Comparison of ENCODE assay signal across 2 cellular contexts in the genomic region with DNA sequence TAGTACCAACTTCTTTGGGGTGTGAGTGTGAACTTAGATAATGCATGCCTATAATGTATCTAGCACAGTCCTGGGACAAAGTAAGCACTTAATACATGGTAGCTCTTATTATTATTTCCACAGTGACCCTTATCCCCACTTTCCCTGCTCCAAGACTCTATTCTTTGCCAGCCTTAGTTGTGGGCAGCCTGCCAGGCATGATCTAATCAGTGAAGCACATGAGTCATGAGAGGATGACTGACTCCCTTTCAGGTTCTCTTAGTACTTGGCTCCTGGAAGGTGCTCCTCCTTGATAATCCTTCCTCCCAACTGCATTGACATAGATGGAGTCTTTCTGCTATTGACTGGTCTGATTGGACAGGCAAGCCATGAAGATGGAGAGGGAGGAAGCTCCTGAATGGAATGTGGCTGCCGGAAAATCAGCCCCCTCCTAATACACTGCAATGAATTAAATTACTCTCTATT.
TF ChIP-seq lines count a peak whose summit lies in the region.

No MANE protein-coding gene starts in this region.

TF ChIP-seq in IMR-90, 13 proteins besides CTCF, POLR2A, EP300 and RAD21:
- no peak for TF ChIP-seq RFX5 (IDR thresholded peaks at IDR 0.05; ENCODE audit: low read depth, low read length)
- peak; percentile 63 for TF ChIP-seq FOS (IDR thresholded peaks at IDR 0.05; ENCODE audit: low read depth, low read length)
- TF ChIP-seq, protein P1, sequence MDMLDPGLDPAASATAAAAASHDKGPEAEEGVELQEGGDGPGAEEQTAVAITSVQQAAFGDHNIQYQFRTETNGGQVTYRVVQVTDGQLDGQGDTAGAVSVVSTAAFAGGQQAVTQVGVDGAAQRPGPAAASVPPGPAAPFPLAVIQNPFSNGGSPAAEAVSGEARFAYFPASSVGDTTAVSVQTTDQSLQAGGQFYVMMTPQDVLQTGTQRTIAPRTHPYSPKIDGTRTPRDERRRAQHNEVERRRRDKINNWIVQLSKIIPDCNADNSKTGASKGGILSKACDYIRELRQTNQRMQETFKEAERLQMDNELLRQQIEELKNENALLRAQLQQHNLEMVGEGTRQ (IDR thresholded peaks at IDR 0.05; ENCODE audit: low read depth, low read length), result no peak

TF ChIP-seq in GM12878, 131 proteins besides CTCF, POLR2A, EP300 and RAD21:
- TF ChIP-seq, protein P2, sequence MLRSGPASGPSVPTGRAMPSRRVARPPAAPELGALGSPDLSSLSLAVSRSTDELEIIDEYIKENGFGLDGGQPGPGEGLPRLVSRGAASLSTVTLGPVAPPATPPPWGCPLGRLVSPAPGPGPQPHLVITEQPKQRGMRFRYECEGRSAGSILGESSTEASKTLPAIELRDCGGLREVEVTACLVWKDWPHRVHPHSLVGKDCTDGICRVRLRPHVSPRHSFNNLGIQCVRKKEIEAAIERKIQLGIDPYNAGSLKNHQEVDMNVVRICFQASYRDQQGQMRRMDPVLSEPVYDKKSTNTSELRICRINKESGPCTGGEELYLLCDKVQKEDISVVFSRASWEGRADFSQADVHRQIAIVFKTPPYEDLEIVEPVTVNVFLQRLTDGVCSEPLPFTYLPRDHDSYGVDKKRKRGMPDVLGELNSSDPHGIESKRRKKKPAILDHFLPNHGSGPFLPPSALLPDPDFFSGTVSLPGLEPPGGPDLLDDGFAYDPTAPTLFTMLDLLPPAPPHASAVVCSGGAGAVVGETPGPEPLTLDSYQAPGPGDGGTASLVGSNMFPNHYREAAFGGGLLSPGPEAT (IDR thresholded peaks at IDR 0.05; ENCODE audit: low read depth), result no peak
- no peak for TF ChIP-seq IKZF1 (conservative IDR thresholded peaks at IDR 0.05)
- TF ChIP-seq, protein P3, sequence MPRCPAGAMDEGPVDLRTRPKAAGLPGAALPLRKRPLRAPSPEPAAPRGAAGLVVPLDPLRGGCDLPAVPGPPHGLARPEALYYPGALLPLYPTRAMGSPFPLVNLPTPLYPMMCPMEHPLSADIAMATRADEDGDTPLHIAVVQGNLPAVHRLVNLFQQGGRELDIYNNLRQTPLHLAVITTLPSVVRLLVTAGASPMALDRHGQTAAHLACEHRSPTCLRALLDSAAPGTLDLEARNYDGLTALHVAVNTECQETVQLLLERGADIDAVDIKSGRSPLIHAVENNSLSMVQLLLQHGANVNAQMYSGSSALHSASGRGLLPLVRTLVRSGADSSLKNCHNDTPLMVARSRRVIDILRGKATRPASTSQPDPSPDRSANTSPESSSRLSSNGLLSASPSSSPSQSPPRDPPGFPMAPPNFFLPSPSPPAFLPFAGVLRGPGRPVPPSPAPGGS (IDR thresholded peaks at IDR 0.05; ENCODE audit: borderline replicate concordance, insufficient read depth, low read depth, low read length, poor library complexity, severe bottlenecking), result no peak
- TF ChIP-seq, protein P4, sequence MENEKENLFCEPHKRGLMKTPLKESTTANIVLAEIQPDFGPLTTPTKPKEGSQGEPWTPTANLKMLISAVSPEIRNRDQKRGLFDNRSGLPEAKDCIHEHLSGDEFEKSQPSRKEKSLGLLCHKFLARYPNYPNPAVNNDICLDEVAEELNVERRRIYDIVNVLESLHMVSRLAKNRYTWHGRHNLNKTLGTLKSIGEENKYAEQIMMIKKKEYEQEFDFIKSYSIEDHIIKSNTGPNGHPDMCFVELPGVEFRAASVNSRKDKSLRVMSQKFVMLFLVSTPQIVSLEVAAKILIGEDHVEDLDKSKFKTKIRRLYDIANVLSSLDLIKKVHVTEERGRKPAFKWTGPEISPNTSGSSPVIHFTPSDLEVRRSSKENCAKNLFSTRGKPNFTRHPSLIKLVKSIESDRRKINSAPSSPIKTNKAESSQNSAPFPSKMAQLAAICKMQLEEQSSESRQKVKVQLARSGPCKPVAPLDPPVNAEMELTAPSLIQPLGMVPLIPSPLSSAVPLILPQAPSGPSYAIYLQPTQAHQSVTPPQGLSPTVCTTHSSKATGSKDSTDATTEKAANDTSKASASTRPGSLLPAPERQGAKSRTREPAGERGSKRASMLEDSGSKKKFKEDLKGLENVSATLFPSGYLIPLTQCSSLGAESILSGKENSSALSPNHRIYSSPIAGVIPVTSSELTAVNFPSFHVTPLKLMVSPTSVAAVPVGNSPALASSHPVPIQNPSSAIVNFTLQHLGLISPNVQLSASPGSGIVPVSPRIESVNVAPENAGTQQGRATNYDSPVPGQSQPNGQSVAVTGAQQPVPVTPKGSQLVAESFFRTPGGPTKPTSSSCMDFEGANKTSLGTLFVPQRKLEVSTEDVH (IDR thresholded peaks at IDR 0.05; ENCODE audit: low read depth, partially characterized antibody), result no peak
